ENCODE assay signal across 10 cellular contexts in the genomic region with DNA sequence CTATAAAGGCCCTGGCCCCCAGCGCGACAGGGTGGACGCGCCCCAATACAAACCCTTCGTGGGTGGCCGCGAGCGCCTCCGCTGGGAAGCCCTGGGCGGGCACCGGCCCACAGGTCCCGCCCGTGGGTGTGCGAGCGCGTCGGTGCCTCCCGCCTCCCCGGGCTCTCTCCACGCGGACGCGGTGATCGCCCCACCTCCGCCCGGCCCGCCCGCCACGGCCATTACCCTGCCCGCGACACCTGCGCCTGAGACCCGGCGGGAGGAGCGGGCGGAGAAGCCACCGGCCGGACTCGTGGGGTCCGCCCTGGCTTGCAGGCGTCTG.
DNase-seq lines count a peak whose midpoint lies in the region; ATAC-seq and TF ChIP-seq lines count a peak whose summit lies in the region.
"Had no signal": no experiment of that assay in that cellular context is flagged by ENCODE, and none has a peak within 500 bp of the region (broad histone marks: within the 10 kb centered on the region; RNA-seq: fewer than 3 reads in every experiment).

No MANE protein-coding gene starts in this region.

- no CpG with 5 or more reads among the region's 41 CpGs for WGBS in iPS DF 6.9 (ENCODE audit: insufficient coverage, insufficient read length)

- intact Hi-C loops in activated B cell treated with CpG ODN at 0.5 μM for 24 hours (cut with micrococcal nuclease) = loop anchor here (1.0 to 10.0 kb wide), 7 partner anchors 86 to 1292 kb away; partner anchors contain the start of genes NKX2-3 and SLF2

- H3K9ac ChIP-seq in ES-I3 (ENCODE audit: low read depth, low read length) = peak overlapping the region; percentile 48; the same call in 1 of the 2 replicates
- no peak overlapping the region for H3K9ac ChIP-seq in rectal smooth muscle tissue (ENCODE audit: low read length)

- no peak overlapping the region for H3K27ac Mint-ChIP-seq in activated B cell treated with CpG ODN at 0.5 μM for 24 hours

- no peaks in the 10 kb centered on the region for H3K36me3 ChIP-seq in ES-I3 (ENCODE audit: insufficient read depth, low read length)
- H3K36me3 ChIP-seq in iPS DF 6.9 (ENCODE audit: control insufficient read depth, insufficient read depth, low read length) = no peaks in the 10 kb centered on the region
- H3K36me3 ChIP-seq in rectal smooth muscle tissue (ENCODE audit: control insufficient read depth, insufficient read depth, low read length) = no peaks in the 10 kb centered on the region

- H3K9me3 Mint-ChIP-seq in activated B cell treated with CpG ODN at 0.5 μM for 24 hours = no peaks in the 10 kb centered on the region

- peaks cover 94% of the 10 kb centered on the region for H3K27me3 ChIP-seq in iPS DF 6.9 (ENCODE audit: control insufficient read depth, insufficient read depth, low read length)
- peaks cover 46% of the 10 kb centered on the region for H3K27me3 ChIP-seq in rectal smooth muscle tissue (ENCODE audit: control insufficient read depth, insufficient read depth, low read length)

- CTCF ChIA-PET in activated B cell treated with CpG ODN at 0.5 μM for 24 hours (lab: Charles Lee) = no interaction called here

- H3K4me3 ChIP-seq in iPS DF 6.9 (ENCODE audit: low read length) (peak overlapping the region; percentile 5; the same call in 1 of the 2 replicates), rectal smooth muscle tissue (ENCODE audit: low read length) (peak overlapping the region; percentile 35)

- H3K27me3 Mint-ChIP-seq in activated B cell treated with CpG ODN at 0.5 μM for 24 hours = peaks cover 61% of the 10 kb centered on the region

- ATAC-seq in activated B cell treated with CpG ODN at 0.5 μM for 24 hours (ENCODE audit: low read depth) (peak; percentile 5), GM21786 (IDR thresholded peaks at IDR 0.05; ENCODE audit: unreplicated experiment) (no peak)

- H3K4me1 Mint-ChIP-seq in activated B cell treated with CpG ODN at 0.5 μM for 24 hours = peaks cover 41% of the 10 kb centered on the region

- peak overlapping the region; percentile 76 for H3K4me3 Mint-ChIP-seq in activated B cell treated with CpG ODN at 0.5 μM for 24 hours

- H3K4me1 ChIP-seq in ES-I3 (ENCODE audit: insufficient read depth, low read length) = peaks cover 6% of the 10 kb centered on the region; the same call in 1 of the 2 replicates
- H3K4me1 ChIP-seq in iPS DF 6.9 (ENCODE audit: control insufficient read depth, insufficient read depth, low read length) = peaks cover 4% of the 10 kb centered on the region
- no peaks in the 10 kb centered on the region for H3K4me1 ChIP-seq in rectal smooth muscle tissue (ENCODE audit: control insufficient read depth, insufficient read depth, low read length)
- H3K4me1 ChIP-seq: foreskin keratinocyte had no signal

- no peaks in the 10 kb centered on the region; the same call in 1 of the 2 replicates for H3K9me3 ChIP-seq in ES-I3 (ENCODE audit: control insufficient read depth, insufficient read depth, low read length)
- H3K9me3 ChIP-seq in iPS DF 6.9 (ENCODE audit: control insufficient read depth, insufficient read depth, low read length) = no peaks in the 10 kb centered on the region

- no peaks in the 10 kb centered on the region for H3K36me3 Mint-ChIP-seq in activated B cell treated with CpG ODN at 0.5 μM for 24 hours (ENCODE audit: low read depth)

- no peak for TF ChIP-seq CTCF in activated B cell treated with CpG ODN at 0.5 μM for 24 hours (IDR thresholded peaks at IDR 0.05)

- H3K27ac ChIP-seq in iPS DF 6.9 (ENCODE audit: low read length) (no peak overlapping the region), rectal smooth muscle tissue (ENCODE audit: low read depth, low read length) (no peak overlapping the region)
- H3K27ac ChIP-seq: foreskin keratinocyte had no signal

- POLR2A ChIA-PET in activated B cell treated with CpG ODN at 0.5 μM for 24 hours (lab: Charles Lee) = interaction anchor here (1.1 kb wide), 2 partner anchors 291 to 868 kb away, joined by 3 to 5 read pairs; partner anchors contain the start of gene HIF1AN

- DNase-seq in activated B cell treated with CpG ODN at 0.5 μM for 24 hours (no peak), iPS DF 6.9 (ENCODE audit: low read depth, low spot score) (no peak), NCI-H774 (lab: John Stamatoyannopoulos, UW) (no peak), NCI-H1105 treated with DMSO at 0.1 percent for 48 hours (lab: John Stamatoyannopoulos, UW) (no peak)
- DNase-seq in activated effector memory CD4-positive, alpha-beta T cell treated with Interleukin-2 at 50 U/mL for 16 hours = no peak
- DNase-seq: foreskin keratinocyte, NCI-H2081 treated with DMSO at 0.1 percent for 48 hours had no signal
